26 cellular contexts compared by ENCODE assay signal in genomic region chr9:98342103-98342818, GRCh38.
"Had no signal": no experiment of that assay in that cellular context is flagged by ENCODE, and none has a peak within 500 bp of the region (broad histone marks: within the 10 kb centered on the region; RNA-seq: fewer than 3 reads in every experiment).

No MANE protein-coding gene starts in this region.

- H3K27ac ChIP-seq: cardiac muscle cell, foreskin keratinocyte, left lung, ovary, prostate gland, thyroid gland had no signal

- H3K36me3 Mint-ChIP-seq: activated CD4-positive, alpha-beta memory T cell treated with anti-CD3 and anti-CD28 coated beads for 36 hours; activated naive CD8-positive, alpha-beta T cell treated with anti-CD3 and anti-CD28 coated beads, Interleukin-2, amount 10 ng/mL, durations not matched to agents 7 days and 5 days; immature natural killer cell; mesothelial cell of epicardium; natural killer cell had no signal

- H3K4me3 ChIP-seq: cardiac muscle cell, left lung, lung, ovary, prostate gland, thyroid gland had no signal

- H3K9me3 Mint-ChIP-seq: activated CD4-positive, alpha-beta memory T cell treated with anti-CD3 and anti-CD28 coated beads for 36 hours; dendritic cell treated with granulocyte-macrophage colony-stimulating factor and Interleukin-4, amounts not matched to agents 40 ng/mL and 50 ng/mL, for 4 days; immature natural killer cell; natural killer cell had no signal

- H3K4me3 Mint-ChIP-seq: activated CD4-positive, alpha-beta memory T cell treated with anti-CD3 and anti-CD28 coated beads for 36 hours; activated naive CD4-positive, alpha-beta T cell treated with anti-CD3 and anti-CD28 coated beads for 36 hours; activated naive CD8-positive, alpha-beta T cell treated with anti-CD3 and anti-CD28 coated beads, Interleukin-2, amount 10 ng/mL, durations not matched to agents 7 days and 5 days; activated T-cell treated with anti-CD3 and anti-CD28 coated beads, Interleukin-2, amount 50 U/mL, for 72 hours; dendritic cell treated with granulocyte-macrophage colony-stimulating factor and Interleukin-4, amounts not matched to agents 40 ng/mL and 50 ng/mL, for 4 days; immature natural killer cell; mesothelial cell of epicardium; natural killer cell; stimulated activated naive CD8-positive, alpha-beta T cell treated with anti-CD3 and anti-CD28 coated beads, Interleukin-15, Interleukin-2, amounts not matched to agents 100 ng/mL and 50 ng/mL, for 24 hours had no signal

- DNase-seq: activated CD4-positive, alpha-beta memory T cell treated with anti-CD3 and anti-CD28 coated beads for 36 hours; activated CD4-positive, alpha-beta T cell treated with anti-CD3 and anti-CD28 coated beads for 4 hours; activated CD4-positive, CD25-positive, alpha-beta regulatory T cell; activated effector memory CD4-positive, alpha-beta T cell treated with Interleukin-2 at 50 U/mL for 16 hours; activated naive CD4-positive, alpha-beta T cell treated with anti-CD3 and anti-CD28 coated beads for 36 hours; activated naive CD8-positive, alpha-beta T cell treated with anti-CD3 and anti-CD28 coated beads, Interleukin-2, amount 10 ng/mL, durations not matched to agents 7 days and 5 days; activated T-cell treated with anti-CD3 and anti-CD28 coated beads, Interleukin-2, amount 50 U/mL, for 72 hours; amniotic stem cell; effector CD4-positive, alpha-beta T cell; erythroblast; foreskin keratinocyte; immature natural killer cell; kidney glomerular epithelial cell; left lung; natural killer cell; ovary; stimulated activated CD4-positive, alpha-beta T cell treated with anti-CD3 and anti-CD28 coated beads, Interleukin-4, amount 100 ng/mL, for 24 hours; substantia nigra; T-helper 1 cell; thyroid gland had no signal

- ATAC-seq: activated T-cell treated with anti-CD3 and anti-CD28 coated beads, Interleukin-2, amount 50 U/mL, for 72 hours; foreskin keratinocyte; left lung had no signal

- H3K9me3 ChIP-seq: left lung, ovary, prostate gland, thyroid gland had no signal

- H3K4me1 Mint-ChIP-seq: immature natural killer cell, mesothelial cell of epicardium, natural killer cell had no signal

- H3K36me3 ChIP-seq: cardiac muscle cell, left lung, ovary, prostate gland, thyroid gland had no signal

- H3K4me1 ChIP-seq: foreskin keratinocyte, left lung, prostate gland, thyroid gland had no signal

- H3K27ac Mint-ChIP-seq: activated CD4-positive, alpha-beta memory T cell treated with anti-CD3 and anti-CD28 coated beads for 36 hours; activated naive CD4-positive, alpha-beta T cell treated with anti-CD3 and anti-CD28 coated beads for 36 hours; activated naive CD8-positive, alpha-beta T cell treated with anti-CD3 and anti-CD28 coated beads, Interleukin-2, amount 10 ng/mL, durations not matched to agents 7 days and 5 days; activated T-cell treated with anti-CD3 and anti-CD28 coated beads, Interleukin-2, amount 50 U/mL, for 72 hours; dendritic cell treated with granulocyte-macrophage colony-stimulating factor and Interleukin-4, amounts not matched to agents 40 ng/mL and 50 ng/mL, for 4 days; immature natural killer cell; mesothelial cell of epicardium; natural killer cell; stimulated activated naive CD8-positive, alpha-beta T cell treated with anti-CD3 and anti-CD28 coated beads, Interleukin-15, Interleukin-2, amounts not matched to agents 100 ng/mL and 50 ng/mL, for 24 hours had no signal

- H3K27me3 ChIP-seq: cardiac muscle cell, left lung, ovary, thyroid gland had no signal
